Comparison of ENCODE assay signal across 20 cellular contexts in the genomic region with DNA sequence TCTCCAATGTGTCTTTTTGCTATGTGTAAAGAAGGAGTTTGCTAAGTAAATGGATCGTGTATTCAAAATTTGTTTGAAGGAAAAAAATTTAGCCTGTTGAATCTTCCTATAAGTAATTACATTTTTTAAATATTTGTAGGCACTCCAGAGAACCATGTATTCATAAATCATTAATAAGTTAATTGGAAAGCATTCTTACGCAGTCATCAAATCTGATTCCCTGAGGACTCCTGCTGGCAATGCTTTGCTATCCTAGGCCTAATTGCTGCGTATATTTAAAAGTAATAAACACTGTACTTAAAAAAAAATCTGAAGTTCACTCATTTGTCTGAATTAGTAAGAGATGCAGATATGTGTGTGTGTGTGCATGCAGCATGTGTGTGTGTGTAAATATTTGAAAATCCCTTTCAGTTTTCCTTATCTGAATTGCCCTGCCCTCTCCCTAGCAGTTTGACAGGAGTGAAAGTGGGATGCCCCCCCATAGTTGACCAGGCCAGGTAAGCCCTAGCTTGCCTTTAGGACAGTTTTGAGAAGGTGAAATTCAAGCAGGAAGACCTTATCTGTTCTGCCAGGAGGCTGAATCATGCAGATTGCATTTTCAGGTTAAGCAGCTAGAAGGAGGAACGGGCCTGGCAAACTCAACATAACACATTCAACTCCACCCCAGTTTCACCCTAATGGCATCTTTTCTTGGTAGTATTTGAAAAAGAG.
A peak's percentile ranks its signal among the peaks of the same experiment; 100 is the strongest.
DNase-seq lines count a peak whose midpoint lies in the region; ATAC-seq and TF ChIP-seq lines count a peak whose summit lies in the region.
"Had no signal": no experiment of that assay in that cellular context is flagged by ENCODE, and none has a peak within 500 bp of the region (broad histone marks: within the 10 kb centered on the region; RNA-seq: fewer than 3 reads in every experiment).

No MANE protein-coding gene starts in this region.

- H3F3A ChIP-seq in PC-9 (ENCODE audit: insufficient read depth, low read depth) = peaks cover 11% of the 10 kb centered on the region

- no peak overlapping the region for H2AFZ ChIP-seq in PC-9

- ATAC-seq in lung (ENCODE audit: insufficient read depth, low FRiP score) = peak; percentile 84
- no peak for ATAC-seq in left colon
- ATAC-seq: K562, Right ventricle myocardium inferior had no signal

- intact Hi-C loops in Calu3 (cut with micrococcal nuclease; ENCODE audit: unreplicated experiment) = loop anchor here (1.0 kb wide), 1 partner anchor 37 kb away; no protein-coding TSS in a partner anchor
- intact Hi-C loops in PC-9 (cut with micrococcal nuclease; ENCODE audit: unreplicated experiment) = loop anchor here (1.0 kb wide), 1 partner anchor 11 kb away; no protein-coding TSS in a partner anchor
- intact Hi-C loops in esophagus muscularis mucosa (cut with DNase I) = no loop called here
- intact Hi-C loops in left colon (cut with DNase I, micrococcal nuclease) = no loop called here

- CTCF ChIA-PET in Calu3 (lab: Charles Lee) (interaction anchor here (0.7 kb wide), 1 partner anchor 12 kb away, joined by 3 read pairs; no protein-coding TSS in a partner anchor), PC-9 (lab: Charles Lee) (interaction anchor here (1.1 kb wide), 1 partner anchor 12 kb away, joined by 3 read pairs; no protein-coding TSS in a partner anchor)

- H3K27ac ChIP-seq in PC-9 = peak overlapping the region; percentile 73
- no peak overlapping the region for H3K27ac ChIP-seq in esophagus muscularis mucosa (replicated peaks in 1 of 4)
- peak overlapping the region in 1 of 2 donors; percentile 75 for H3K27ac ChIP-seq in lung (ENCODE audit: low read depth in 1 of 2, low read length in 1 of 2)
- no peak overlapping the region for H3K27ac ChIP-seq in WERI-Rb-1

- POLR2A ChIA-PET in PC-9 (lab: Charles Lee; ENCODE audit: unreplicated experiment) = interaction anchor here (0.5 to 1.1 kb wide), 7 partner anchors 11 to 242 kb away, joined by 3 to 8 read pairs (median 6); partner anchors contain the start of gene TRIO

- H3K36me3 Mint-ChIP-seq in Calu3 (ENCODE audit: insufficient read depth, unreplicated experiment) = peaks cover 6% of the 10 kb centered on the region

- TF ChIP-seq EP300 in esophagus muscularis mucosa (IDR thresholded peaks at IDR 0.05) = no peak

- no peaks in the 10 kb centered on the region for H3K9me2 ChIP-seq in PC-9 (ENCODE audit: insufficient read depth)

- 66% methylated on average over 4 of the region's 4 CpGs for whole genome bisulfite sequencing in esophagus muscularis mucosa
- WGBS in lung, 2 donors = 63 to 84% methylated on average over 4 of the region's 4 CpGs

- H3K4me3 ChIP-seq in PC-9 (no peak overlapping the region), esophagus muscularis mucosa (no peak overlapping the region), lung (no peak overlapping the region), WERI-Rb-1 (ENCODE audit: low read depth, low read length) (no peak overlapping the region)
- H3K4me3 ChIP-seq: K562 had no signal

- H3K4me1 ChIP-seq in PC-9 (replicated peaks; ENCODE audit: insufficient read depth) = peaks cover 20% of the 10 kb centered on the region
- no peaks in the 10 kb centered on the region for H3K4me1 ChIP-seq in esophagus muscularis mucosa
- no peaks in the 10 kb centered on the region for H3K4me1 ChIP-seq in lung (ENCODE audit: control insufficient read depth in 2 of 2, insufficient read depth in 2 of 2, low read length in 2 of 2)

- no peaks in the 10 kb centered on the region for H3K36me3 ChIP-seq in PC-9 (ENCODE audit: low read depth)
- no peaks in the 10 kb centered on the region for H3K36me3 ChIP-seq in esophagus muscularis mucosa
- H3K36me3 ChIP-seq in lung (ENCODE audit: control insufficient read depth in 2 of 2, insufficient read depth in 2 of 2, low read length in 2 of 2) = no peaks in the 10 kb centered on the region
- no peaks in the 10 kb centered on the region for H3K36me3 ChIP-seq in WERI-Rb-1

- no TSS peak for BruUV-seq in Calu3 (replicated peaks; lab: Mats Ljungman, UMichigan)
- no TSS peak for BruUV-seq in PC-9 (replicated peaks; lab: Mats Ljungman, UMichigan)

- no peaks in the 10 kb centered on the region for H3K27me3 Mint-ChIP-seq in Calu3 (ENCODE audit: unreplicated experiment)

- DNase-seq in Calu3 = peak; percentile 45
- DNase-seq in PC-9 = peak; percentile 77 to 87
- DNase-seq in esophagus muscularis mucosa (ENCODE audit: extremely low spot score) = peak; percentile 31
- no peak for DNase-seq in lung (ENCODE audit: low spot score)
- no peak for DNase-seq in NCI-H774 (lab: John Stamatoyannopoulos, UW)
- DNase-seq in WERI-Rb-1 = no peak
- no peak for DNase-seq in left colon
- no peak for DNase-seq in SW 1271 (lab: John Stamatoyannopoulos, UW)
- DNase-seq: C1 segment of cervical spinal cord; DMS153; EL; HCEC 1CT; NCI-H1048; NCI-H146; NCI-H345; NCI-H526 treated with DMSO at 0.1 percent for 48 hours; NK-92 treated with Interleukin-12 subunit alpha and Interleukin-12 subunit beta, amount 100 ng/mL, for 24 hours; OCI-M1 had no signal

- H3K79me2 ChIP-seq in PC-9 (ENCODE audit: low read depth) = no peaks in the 10 kb centered on the region

- peak overlapping the region; percentile 54 for H3K27ac Mint-ChIP-seq in Calu3 (ENCODE audit: unreplicated experiment)

- peak overlapping the region; percentile 28 for H3K4me3 Mint-ChIP-seq in Calu3 (ENCODE audit: low read depth, unreplicated experiment)

- no peak for TF ChIP-seq POLR2A in esophagus muscularis mucosa (IDR thresholded peaks at IDR 0.05; ENCODE audit: low read depth)

- peaks cover 5% of the 10 kb centered on the region for H3K9me3 Mint-ChIP-seq in Calu3 (ENCODE audit: low read depth, unreplicated experiment)

- peak overlapping the region; percentile 46 for H3K4me2 ChIP-seq in PC-9

- no peaks in the 10 kb centered on the region for H4K20me1 ChIP-seq in PC-9 (ENCODE audit: insufficient read depth)

- H3K27me3 ChIP-seq in PC-9 (ENCODE audit: insufficient read depth, low read depth) (no peaks in the 10 kb centered on the region), esophagus muscularis mucosa (no peaks in the 10 kb centered on the region), lung (ENCODE audit: control insufficient read depth, insufficient read depth) (no peaks in the 10 kb centered on the region), WERI-Rb-1 (ENCODE audit: insufficient read depth, low read depth, severe bottlenecking) (peaks cover 86% of the 10 kb centered on the region)

- TF ChIP-seq CTCF in Calu3 (IDR thresholded peaks at IDR 0.05; ENCODE audit: unreplicated experiment) (no peak), PC-9 (conservative IDR thresholded peaks at IDR 0.05) (no peak), esophagus muscularis mucosa (IDR thresholded peaks at IDR 0.05) (no peak), lung (IDR thresholded peaks at IDR 0.05; ENCODE audit: control extremely low read depth, extremely low read depth) (no peak), WERI-Rb-1 (IDR thresholded peaks at IDR 0.05; ENCODE audit: low read depth, low read length) (no peak)

- H3K9me3 ChIP-seq in PC-9 (ENCODE audit: insufficient read depth, low read depth) = no peaks in the 10 kb centered on the region
- no peaks in the 10 kb centered on the region for H3K9me3 ChIP-seq in esophagus muscularis mucosa
- peaks cover 0 to 4% of the 10 kb centered on the region in 2 donors for H3K9me3 ChIP-seq in lung (ENCODE audit: control insufficient read depth in 2 of 2, insufficient read depth in 1 of 2, low read length in 1 of 2)
- H3K9me3 ChIP-seq in WERI-Rb-1 (ENCODE audit: severe bottlenecking) = no peaks in the 10 kb centered on the region

- H3K4me1 Mint-ChIP-seq in Calu3 (ENCODE audit: low read depth, unreplicated experiment) = peaks cover 57% of the 10 kb centered on the region

Comparison
In these comparisons a context has a peak if more than half of its experiments do, and no peak if none do; other contexts are left out.
1. DNase-seq: peak in Calu3 (single experiment), PC-9 (2 of 2) and esophagus muscularis mucosa (single experiment); none in lung (single experiment), NCI-H774 (single experiment), WERI-Rb-1 (single experiment), left colon (0 of 2) and SW 1271 (0 of 2).
2. intact Hi-C loops: an anchor here in Calu3 (1.0 kb wide) and PC-9 (1.0 kb wide); none called in esophagus muscularis mucosa and left colon.